8 cellular contexts compared by ENCODE assay signal in the genomic region with DNA sequence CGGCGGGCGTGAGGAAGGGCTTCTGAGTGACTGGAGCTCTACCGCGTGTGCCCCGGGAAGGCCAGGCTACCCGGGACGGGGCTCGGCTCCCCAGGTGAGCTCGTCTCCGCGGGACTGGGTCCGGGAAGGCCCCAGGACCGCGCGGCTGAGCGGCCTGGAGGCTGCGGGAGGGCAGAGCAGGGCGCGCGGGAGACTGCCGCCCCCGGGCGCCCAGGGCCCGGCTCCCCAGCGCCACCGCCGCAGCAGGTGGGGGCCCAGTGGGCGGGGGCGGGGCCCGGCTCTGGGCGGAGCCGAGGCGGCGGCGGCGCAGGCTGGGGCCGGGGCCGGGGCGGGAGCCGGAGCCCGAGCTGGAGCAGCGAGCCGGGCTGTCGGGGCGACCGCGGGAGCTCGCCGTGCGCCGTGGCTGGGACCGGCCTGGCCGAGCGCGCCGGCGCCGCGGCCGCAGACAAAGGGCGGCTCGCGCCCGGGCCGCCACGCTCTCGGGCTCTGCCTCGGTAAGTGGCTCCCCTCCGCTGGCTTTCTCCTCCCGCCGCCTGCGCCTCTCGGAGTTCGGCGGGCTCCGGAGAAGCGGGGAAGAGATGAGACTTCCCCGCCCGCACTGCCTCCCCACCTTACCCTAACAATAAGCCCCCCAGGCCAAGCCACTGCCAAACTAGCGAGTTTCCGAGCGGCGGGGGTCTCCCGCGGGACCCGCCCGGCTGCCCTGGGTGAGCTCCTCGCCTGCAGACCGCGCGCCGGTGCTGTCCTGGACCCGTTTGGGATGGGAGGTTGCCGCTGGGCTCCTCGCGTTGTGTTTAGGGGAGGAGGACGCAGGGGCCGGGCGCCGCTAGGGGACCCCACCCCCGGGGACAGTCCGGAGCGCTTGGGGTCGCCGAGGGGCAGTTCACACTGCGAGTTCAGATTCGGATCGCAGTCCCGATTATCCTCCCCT. TPM values are rescaled to one million over a fixed set of nuclear protein-coding genes. Genes with fewer than 3 reads are reported as not detected.
DNase-seq lines count a peak whose midpoint lies in the region; ATAC-seq and TF ChIP-seq lines count a peak whose summit lies in the region.

A gene (plus strand): TSS at position 338 of the 931 bp plus-strand sequence. CDS start 103,872 bp downstream, outside the sequence.

- H3K9me3 ChIP-seq in mammary epithelial cell (replicated peaks; ENCODE audit: insufficient read depth, low read length): no peaks in the 10 kb centered on the region

- no peak within 1 kb of the TSS for H3K9ac ChIP-seq in mammary epithelial cell (ENCODE audit: insufficient read depth, low read length)

- peak within 1 kb of the TSS; percentile 90 for H2AFZ ChIP-seq in mammary epithelial cell (ENCODE audit: low read depth, low read length)

- H3K79me2 ChIP-seq in mammary epithelial cell (ENCODE audit: insufficient read depth, low read length): no peaks in the 10 kb centered on the region

- dilution Hi-C loops in mammary epithelial cell (cut with HindIII; ENCODE audit: low sequenced_read_pairs): no loop called here

- intact Hi-C loops in mammary epithelial cell (cut with micrococcal nuclease): no loop called here

- H3K4me2 ChIP-seq in mammary epithelial cell (ENCODE audit: insufficient read depth, low read depth, low read length): peak within 1 kb of the TSS; percentile 100

- H3K27ac ChIP-seq in mammary epithelial cell (ENCODE audit: insufficient read depth, low read depth, low read length): no peak within 1 kb of the TSS
- peak within 1 kb of the TSS in 6 of 21 experiments; percentile 18 to 69 (median 30) for H3K27ac ChIP-seq in skin epidermis

- no peaks in the 10 kb centered on the region for H4K20me1 ChIP-seq in mammary epithelial cell (ENCODE audit: insufficient read depth, low read length)

- BruUV-seq in mammary epithelial cell (replicated peaks; lab: Mats Ljungman, UMichigan): no TSS peak

- in situ Hi-C loops in mammary epithelial cell (cut with MboI; ENCODE audit: low sequenced_read_pairs in 2 of 2): no loop called here

- H3K4me3 ChIP-seq in mammary epithelial cell (replicated peaks in 1 of 3; ENCODE audit: insufficient read depth in 1 of 3, low read depth in 2 of 3, low read length in 3 of 3) (peak within 1 kb of the TSS; percentile 49 to 52 (median 51)), skin epidermis (peak within 1 kb of the TSS; percentile 16 to 52 (median 37))

- CTCF ChIA-PET in mammary epithelial cell (lab: Charles Lee; ENCODE audit: low non-redundant PET): no interaction called here

- H3K27me3 ChIP-seq in mammary epithelial cell (ENCODE audit: insufficient read depth, low read length): peaks cover 33% of the 10 kb centered on the region

- no peak for TF ChIP-seq CTCF in mammary epithelial cell (conservative IDR thresholded peaks at IDR 0.05 in 1 of 2, IDR thresholded peaks at IDR 0.05 in 1 of 2; ENCODE audit: extremely low read depth in 1 of 2, insufficient read depth in 1 of 2, low read depth in 1 of 2, low read length in 2 of 2)

- peaks cover 11% of the 10 kb centered on the region for H3K4me1 ChIP-seq in mammary epithelial cell (ENCODE audit: insufficient read depth, low read length)

- ATAC-seq in GM21528 (IDR thresholded peaks at IDR 0.05; ENCODE audit: low FRiP score, unreplicated experiment) (peak; percentile 78), HG03378 (IDR thresholded peaks at IDR 0.05; ENCODE audit: unreplicated experiment) (no peak)

- DNase-seq in Daoy (ENCODE audit: low read depth) (peak; percentile 45), NCI-H345 treated with DMSO at 0.1 percent for 48 hours (lab: John Stamatoyannopoulos, UW; ENCODE audit: unreplicated experiment) (peak; percentile 24), mammary epithelial cell (peak; percentile 16), iris pigment epithelial cell (ENCODE audit: low read depth) (peak; percentile 27), OCI-M2 (lab: John Stamatoyannopoulos, UW; ENCODE audit: unreplicated experiment) (no peak)

- no peaks in the 10 kb centered on the region for H3K36me3 ChIP-seq in mammary epithelial cell (ENCODE audit: insufficient read depth, low read length)

- WGBS in mammary epithelial cell (ENCODE audit: low coverage, missing lambda C conversion rate): no CpG with 5 or more reads among the region's 110 CpGs

RNA-seq across cellular contexts. Expression of the gene that starts here (rescaled TPM):
- total RNA-seq in Daoy (2014; rRNA removed; shearing (Covaris generic)): 0.17 TPM in 1 of 2 replicates, not detected in the other
- total RNA-seq in mammary epithelial cell: under 1 TPM in 1 of 2 donors, not detected in 1; 0.17 TPM
- polyA plus RNA-seq in mammary epithelial cell: 0.01 TPM
- polyA minus RNA-seq in mammary epithelial cell: not detected

Comparison
In these comparisons a context has a peak if more than half of its experiments do, and no peak if none do; other contexts are left out.
1. Peak in DNase-seq in Daoy; RNA of the gene not detected or under 1 TPM.
2. Peak in DNase-seq, H3K4me3 ChIP-seq and H3K4me2 ChIP-seq in mammary epithelial cell; RNA of the gene not detected or under 1 TPM.